In the genomic region with DNA sequence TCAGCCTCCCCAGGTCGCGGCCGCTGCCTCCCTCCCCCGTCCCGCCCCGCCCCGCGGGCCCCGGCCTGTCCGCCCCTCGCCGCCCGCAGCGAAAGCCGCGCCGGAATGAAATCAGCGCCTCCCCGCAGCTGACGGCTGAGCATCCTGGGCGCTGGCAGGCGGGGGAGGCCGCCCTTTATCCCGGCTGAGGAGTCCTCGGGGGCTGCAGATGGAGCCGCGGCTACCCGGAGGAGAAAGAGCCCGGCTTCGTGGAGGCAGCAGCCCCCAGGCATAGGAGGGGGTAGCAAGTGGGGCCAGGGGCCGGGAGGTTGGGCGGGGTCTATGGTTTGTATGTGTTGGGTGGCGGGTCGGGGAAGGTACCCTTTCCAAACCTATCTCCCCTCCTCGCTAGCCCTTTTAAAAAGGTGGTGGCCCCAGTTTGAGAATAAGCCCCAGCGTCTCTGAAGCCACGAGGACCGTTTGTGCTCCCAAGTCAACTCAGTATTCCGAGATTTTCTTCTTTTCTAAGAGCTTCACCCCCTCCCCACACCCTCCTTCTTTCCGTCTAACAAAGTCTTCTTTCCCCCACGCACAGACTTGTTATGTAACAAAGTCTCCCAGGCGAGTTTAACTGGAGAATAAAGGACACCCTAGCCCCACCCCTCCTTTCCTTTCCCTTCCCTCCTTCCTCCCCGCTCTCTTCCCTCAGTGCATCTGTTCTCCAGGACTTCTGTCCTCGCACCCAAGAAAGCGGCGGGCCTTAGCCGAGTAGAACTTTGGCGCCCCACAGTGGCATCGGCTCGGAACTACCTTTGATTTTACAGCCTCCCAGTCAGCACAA, we compare ENCODE assay signal across 1 cellular context.
TF ChIP-seq lines count a peak whose summit lies in the region.

No MANE protein-coding gene starts in this region.

TF ChIP-seq in IMR-90, 13 proteins besides CTCF, POLR2A, EP300 and RAD21 (continued from another document):
- TF ChIP-seq MAZ (IDR thresholded peaks at IDR 0.05; ENCODE audit: borderline replicate concordance, low read depth, low read length) (peak; percentile 23; the same call in 1 of the 2 replicates), SMC3 (IDR thresholded peaks at IDR 0.05; ENCODE audit: low read depth, low read length) (peak; percentile 85), CHD1 (IDR thresholded peaks at IDR 0.05; ENCODE audit: low read depth, low read length) (no peak), ELK1 (IDR thresholded peaks at IDR 0.05; ENCODE audit: borderline replicate concordance, low read depth, low read length) (no peak), RFX5 (IDR thresholded peaks at IDR 0.05; ENCODE audit: low read depth, low read length) (no peak)
